ENCODE assay signal across 9 cellular contexts in genomic region chr13:58463841-58464240, GRCh38.
"Had no signal": no experiment of that assay in that cellular context is flagged by ENCODE, and none has a peak within 500 bp of the region (broad histone marks: within the 10 kb centered on the region; RNA-seq: fewer than 3 reads in every experiment).

No MANE protein-coding gene starts in this region.

- H3K9ac ChIP-seq: GM23248, KMS-11 had no signal

- FAIRE-seq: H54, HTR-8/SVneo had no signal

- H3K4me3 ChIP-seq: GM23248 had no signal

- H2AFZ ChIP-seq: GM23248 had no signal

- H3K27ac ChIP-seq: GM23248, KMS-11 had no signal

- DNase-seq: GM23248, GOT3, H9, HCEC 1CT, Karpas-422, KBM-7 had no signal

- H3K4me2 ChIP-seq: KMS-11 had no signal
